In the genomic region with DNA sequence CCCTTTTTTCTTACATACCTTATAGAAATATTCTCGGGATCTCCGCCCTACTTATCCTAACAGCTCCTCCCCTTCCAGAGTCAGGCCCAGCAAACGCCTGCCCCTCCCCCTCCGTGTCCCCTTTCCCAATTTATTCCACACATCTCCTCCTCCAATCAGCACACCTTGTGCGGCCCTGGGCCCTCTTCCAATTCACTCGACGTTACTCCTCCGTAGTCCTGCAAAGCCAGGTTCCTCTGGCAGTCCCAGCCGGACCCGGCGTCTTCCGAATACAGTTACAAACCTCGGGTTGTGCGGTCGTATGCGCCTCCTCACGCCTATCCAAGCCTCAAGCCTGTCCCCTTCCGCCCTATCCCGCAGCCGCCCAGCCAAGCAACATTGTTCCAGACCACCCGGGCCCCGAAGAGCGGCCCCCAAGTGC, we compare ENCODE assay signal across 8 cellular contexts.
DNase-seq lines count a peak whose midpoint lies in the region; ATAC-seq and TF ChIP-seq lines count a peak whose summit lies in the region.

No MANE protein-coding gene starts in this region.

- H3K27ac ChIP-seq in angular gyrus (ENCODE audit: low read depth, low read length) = peak overlapping the region; percentile 91

- H3K4me3 ChIP-seq in GM12875 (ENCODE audit: low read depth, low read length) = peak overlapping the region; percentile 89
- peak overlapping the region; percentile 85 for H3K4me3 ChIP-seq in retinal pigment epithelial cell (ENCODE audit: low read length)

- in situ Hi-C loops in ACHN (cut with HindIII; ENCODE audit: low pct_ligation_motif_present, low pct_unique_long_range_greater_than_20kb, low sequenced_read_pairs) = no loop called here

- DNase-seq in ACHN (peak; percentile 62), NCI-H2227 (lab: John Stamatoyannopoulos, UW; ENCODE audit: unreplicated experiment) (peak; percentile 80), iPS DF 19.7 (ENCODE audit: low read depth, low spot score) (peak; percentile 56), retinal pigment epithelial cell (ENCODE audit: low read depth) (no peak)

- ATAC-seq in GM18520 (IDR thresholded peaks at IDR 0.05; ENCODE audit: unreplicated experiment) (no peak), HG03342 (IDR thresholded peaks at IDR 0.05; ENCODE audit: unreplicated experiment) (no peak)

- TF ChIP-seq CTCF in GM12875 (IDR thresholded peaks at IDR 0.05; ENCODE audit: borderline replicate concordance, insufficient read depth, low read depth, low read length) (no peak), retinal pigment epithelial cell (conservative IDR thresholded peaks at IDR 0.05; ENCODE audit: low read depth, low read length) (no peak)
